ENCODE assay signal across 9 cellular contexts in the genomic region with DNA sequence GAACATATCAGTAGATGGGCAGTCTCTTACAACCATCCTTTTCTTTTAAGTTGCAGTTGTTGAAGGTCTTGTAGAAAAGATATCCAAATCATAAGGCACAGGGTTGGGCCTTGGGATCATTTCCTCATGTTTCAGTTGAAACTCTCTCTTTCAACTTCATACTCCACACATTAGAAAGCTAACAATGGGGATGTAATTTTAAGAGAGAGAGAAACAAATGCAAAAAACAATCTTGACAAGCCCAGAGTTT.
A peak's percentile ranks its signal among the peaks of the same experiment; 100 is the strongest.
DNase-seq lines count a peak whose midpoint lies in the region; ATAC-seq and TF ChIP-seq lines count a peak whose summit lies in the region.
"Had no signal": no experiment of that assay in that cellular context is flagged by ENCODE, and none has a peak within 500 bp of the region (broad histone marks: within the 10 kb centered on the region; RNA-seq: fewer than 3 reads in every experiment).

No MANE protein-coding gene starts in this region.

- H3K36me3 ChIP-seq in iPS-15b (ENCODE audit: control insufficient read depth, insufficient read depth, low read length) (no peaks in the 10 kb centered on the region), transverse colon (no peaks in the 10 kb centered on the region)

- no peak for TF ChIP-seq POLR2A in transverse colon (IDR thresholded peaks at IDR 0.05)

- POLR2A ChIA-PET in activated CD4-positive, alpha-beta T cell treated with anti-CD3 and anti-CD28 coated beads, Interleukin-2, amount 10 ng/mL, durations not matched to agents 7 days and 5 days (lab: Charles Lee), result no interaction called here
- POLR2A ChIA-PET in WTC11 (lab: Charles Lee), result no interaction called here

- TF ChIP-seq CTCF in WTC11 (IDR thresholded peaks at IDR 0.05), result no peak
- TF ChIP-seq CTCF in transverse colon (IDR thresholded peaks at IDR 0.05), result no peak

- no peaks in the 10 kb centered on the region for H3K9me3 Mint-ChIP-seq in activated CD4-positive, alpha-beta T cell treated with anti-CD3 and anti-CD28 coated beads, Interleukin-2, amount 10 ng/mL, durations not matched to agents 7 days and 5 days
- H3K9me3 Mint-ChIP-seq in WTC11, result no peaks in the 10 kb centered on the region

- intact Hi-C loops in transverse colon (cut with DNase I; ENCODE audit: low total_unique reads), result no loop called here

- CTCF ChIA-PET in activated CD4-positive, alpha-beta T cell treated with anti-CD3 and anti-CD28 coated beads, Interleukin-2, amount 10 ng/mL, durations not matched to agents 7 days and 5 days (lab: Charles Lee), result interaction anchor here (1.1 kb wide), 1 partner anchor 34 kb away, joined by 4 read pairs; no protein-coding TSS in a partner anchor
- CTCF ChIA-PET in WTC11 (lab: Charles Lee), result interaction anchor here (1.0 to 1.6 kb wide), 4 partner anchors 66 to 374 kb away, joined by 4 to 5 read pairs (median 4); no protein-coding TSS in a partner anchor

- in situ Hi-C loops in transverse colon (cut with MboI; ENCODE audit: low pct_ligation_motif_present in 1 of 4, low pct_unique_long_range_greater_than_20kb in 1 of 4, low sequenced_read_pairs in 3 of 4), result loop anchor here in 2 of 4 donors (5.0 to 10.0 kb wide), 2 partner anchors 355 to 358 kb away; no protein-coding TSS in a partner anchor

- peak overlapping the region; percentile 45 for H3K4me3 Mint-ChIP-seq in activated CD4-positive, alpha-beta T cell treated with anti-CD3 and anti-CD28 coated beads, Interleukin-2, amount 10 ng/mL, durations not matched to agents 7 days and 5 days
- H3K4me3 Mint-ChIP-seq in WTC11, result no peak overlapping the region
- H3K4me3 Mint-ChIP-seq: activated CD4-positive, alpha-beta memory T cell treated with anti-CD3 and anti-CD28 coated beads, Interleukin-2, amount 10 ng/mL, durations not matched to agents 7 days and 5 days had no signal

- peaks cover 9% of the 10 kb centered on the region for H3K27me3 Mint-ChIP-seq in activated CD4-positive, alpha-beta T cell treated with anti-CD3 and anti-CD28 coated beads, Interleukin-2, amount 10 ng/mL, durations not matched to agents 7 days and 5 days
- H3K27me3 Mint-ChIP-seq in WTC11 (ENCODE audit: low read depth), result no peaks in the 10 kb centered on the region

- peak overlapping the region in 3 of 4 donors; percentile 81 to 89 (median 87) for H3K27ac ChIP-seq in transverse colon

- H3K9ac ChIP-seq in iPS-15b (ENCODE audit: low read depth, low read length), result no peak overlapping the region

- peaks cover 5% of the 10 kb centered on the region for H3K4me1 Mint-ChIP-seq in activated CD4-positive, alpha-beta T cell treated with anti-CD3 and anti-CD28 coated beads, Interleukin-2, amount 10 ng/mL, durations not matched to agents 7 days and 5 days
- peaks cover 28% of the 10 kb centered on the region for H3K4me1 Mint-ChIP-seq in WTC11
- H3K4me1 Mint-ChIP-seq: activated CD4-positive, alpha-beta memory T cell treated with anti-CD3 and anti-CD28 coated beads, Interleukin-2, amount 10 ng/mL, durations not matched to agents 7 days and 5 days had no signal

- no peak for DNase-seq in activated CD4-positive, alpha-beta T cell treated with anti-CD3 and anti-CD28 coated beads, Interleukin-2, amount 10 ng/mL, durations not matched to agents 7 days and 5 days
- no peak for DNase-seq in activated CD4-positive, alpha-beta T cell treated with anti-CD3 and anti-CD28 coated beads, Interleukin-2, amount 50 U/mL, for 1 hour
- DNase-seq in WTC11 (ENCODE audit: low spot score), result no peak
- no peak for DNase-seq in transverse colon
- DNase-seq: activated CD4-positive, alpha-beta memory T cell treated with anti-CD3 and anti-CD28 coated beads, Interleukin-2, amount 10 ng/mL, durations not matched to agents 7 days and 5 days had no signal

- no peaks in the 10 kb centered on the region for H3K36me3 Mint-ChIP-seq in activated CD4-positive, alpha-beta T cell treated with anti-CD3 and anti-CD28 coated beads, Interleukin-2, amount 10 ng/mL, durations not matched to agents 7 days and 5 days (ENCODE audit: low read depth)
- no peaks in the 10 kb centered on the region for H3K36me3 Mint-ChIP-seq in WTC11

- TF ChIP-seq EP300 in transverse colon (IDR thresholded peaks at IDR 0.05; ENCODE audit: low read depth), result no peak

- H3K4me1 ChIP-seq in iPS-15b (ENCODE audit: control insufficient read depth, insufficient read depth, low read length) (peaks cover 2% of the 10 kb centered on the region), transverse colon (peaks cover 0 to 23% (median 4%) of the 10 kb centered on the region in 4 donors)

- H3K27me3 ChIP-seq in iPS-15b (ENCODE audit: control insufficient read depth, insufficient read depth, low read length) (no peaks in the 10 kb centered on the region), transverse colon (peaks cover 12% of the 10 kb centered on the region)

- ATAC-seq in WTC11 (no peak), GM21390 (IDR thresholded peaks at IDR 0.05; ENCODE audit: unreplicated experiment) (no peak), GM18858 (IDR thresholded peaks at IDR 0.05; ENCODE audit: unreplicated experiment) (no peak), GM21526 (IDR thresholded peaks at IDR 0.05; ENCODE audit: low FRiP score, unreplicated experiment) (no peak)

- no peaks in the 10 kb centered on the region for H3K9me3 ChIP-seq in iPS-15b (ENCODE audit: control insufficient read depth, insufficient read depth, low read length)
- H3K9me3 ChIP-seq in transverse colon, result no peaks in the 10 kb centered on the region

- H3K4me3 ChIP-seq in iPS-15b (ENCODE audit: low read depth, low read length), result peak overlapping the region; percentile 77
- H3K4me3 ChIP-seq in transverse colon, result no peak overlapping the region

- no peak overlapping the region for H3K27ac Mint-ChIP-seq in activated CD4-positive, alpha-beta T cell treated with anti-CD3 and anti-CD28 coated beads, Interleukin-2, amount 10 ng/mL, durations not matched to agents 7 days and 5 days
- peak overlapping the region; percentile 99 for H3K27ac Mint-ChIP-seq in WTC11
- H3K27ac Mint-ChIP-seq: activated CD4-positive, alpha-beta memory T cell treated with anti-CD3 and anti-CD28 coated beads, Interleukin-2, amount 10 ng/mL, durations not matched to agents 7 days and 5 days had no signal

TF ChIP-seq in WTC11, 78 proteins besides CTCF, POLR2A, EP300 and RAD21 (continues in another document):
- no peak for TF ChIP-seq FOXK1 (CRISPR knock-in tag; IDR thresholded peaks at IDR 0.05)
- TF ChIP-seq ETV6 (CRISPR knock-in tag; IDR thresholded peaks at IDR 0.05), result no peak
- TF ChIP-seq, protein P1, sequence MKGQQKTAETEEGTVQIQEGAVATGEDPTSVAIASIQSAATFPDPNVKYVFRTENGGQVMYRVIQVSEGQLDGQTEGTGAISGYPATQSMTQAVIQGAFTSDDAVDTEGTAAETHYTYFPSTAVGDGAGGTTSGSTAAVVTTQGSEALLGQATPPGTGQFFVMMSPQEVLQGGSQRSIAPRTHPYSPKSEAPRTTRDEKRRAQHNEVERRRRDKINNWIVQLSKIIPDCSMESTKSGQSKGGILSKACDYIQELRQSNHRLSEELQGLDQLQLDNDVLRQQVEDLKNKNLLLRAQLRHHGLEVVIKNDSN (CRISPR knock-in tag; IDR thresholded peaks at IDR 0.05), result no peak
- no peak for TF ChIP-seq CBFB (CRISPR knock-in tag; IDR thresholded peaks at IDR 0.05; ENCODE audit: low read depth)
- no peak for TF ChIP-seq JUN (CRISPR knock-in tag; IDR thresholded peaks at IDR 0.05)
- TF ChIP-seq FOXP1 (CRISPR knock-in tag; IDR thresholded peaks at IDR 0.05; ENCODE audit: borderline replicate concordance), result no peak
- TF ChIP-seq ESRRA (CRISPR knock-in tag; IDR thresholded peaks at IDR 0.05; ENCODE audit: borderline replicate concordance), result no peak
- TF ChIP-seq ELF4 (CRISPR knock-in tag; IDR thresholded peaks at IDR 0.05; ENCODE audit: low read depth), result no peak
- TF ChIP-seq, protein P2, sequence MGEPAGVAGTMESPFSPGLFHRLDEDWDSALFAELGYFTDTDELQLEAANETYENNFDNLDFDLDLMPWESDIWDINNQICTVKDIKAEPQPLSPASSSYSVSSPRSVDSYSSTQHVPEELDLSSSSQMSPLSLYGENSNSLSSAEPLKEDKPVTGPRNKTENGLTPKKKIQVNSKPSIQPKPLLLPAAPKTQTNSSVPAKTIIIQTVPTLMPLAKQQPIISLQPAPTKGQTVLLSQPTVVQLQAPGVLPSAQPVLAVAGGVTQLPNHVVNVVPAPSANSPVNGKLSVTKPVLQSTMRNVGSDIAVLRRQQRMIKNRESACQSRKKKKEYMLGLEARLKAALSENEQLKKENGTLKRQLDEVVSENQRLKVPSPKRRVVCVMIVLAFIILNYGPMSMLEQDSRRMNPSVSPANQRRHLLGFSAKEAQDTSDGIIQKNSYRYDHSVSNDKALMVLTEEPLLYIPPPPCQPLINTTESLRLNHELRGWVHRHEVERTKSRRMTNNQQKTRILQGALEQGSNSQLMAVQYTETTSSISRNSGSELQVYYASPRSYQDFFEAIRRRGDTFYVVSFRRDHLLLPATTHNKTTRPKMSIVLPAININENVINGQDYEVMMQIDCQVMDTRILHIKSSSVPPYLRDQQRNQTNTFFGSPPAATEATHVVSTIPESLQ (CRISPR knock-in tag; IDR thresholded peaks at IDR 0.05), result no peak
- TF ChIP-seq NR1H2 (CRISPR knock-in tag; IDR thresholded peaks at IDR 0.05), result no peak
- no peak for TF ChIP-seq CREM (CRISPR knock-in tag; IDR thresholded peaks at IDR 0.05)
- no peak for TF ChIP-seq PRRX2 (CRISPR knock-in tag; IDR thresholded peaks at IDR 0.05)
- no peak for TF ChIP-seq ZNF263 (CRISPR knock-in tag; IDR thresholded peaks at IDR 0.05; ENCODE audit: low read depth)
